21 cellular contexts compared by ENCODE assay signal in the genomic region with DNA sequence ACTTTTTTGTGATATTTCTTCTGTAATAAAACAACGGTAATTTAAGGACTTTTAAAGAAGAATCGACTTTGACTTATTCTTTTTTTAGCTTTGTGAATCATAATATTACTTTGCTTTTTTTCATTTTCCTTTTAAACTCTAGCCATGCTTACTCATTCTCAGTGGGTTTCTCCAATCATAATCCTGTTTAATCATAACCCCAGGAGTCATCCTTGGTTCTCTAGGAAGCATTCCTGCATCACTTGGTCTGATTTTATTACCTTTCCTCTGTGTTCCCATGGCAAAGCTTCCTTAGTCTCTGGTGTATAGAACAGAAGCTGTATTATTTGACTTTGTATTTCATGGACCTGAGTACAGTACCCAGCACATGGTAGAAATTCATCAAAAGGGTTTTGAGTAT.
DNase-seq lines count a peak whose midpoint lies in the region; ATAC-seq, FAIRE-seq and TF ChIP-seq lines count a peak whose summit lies in the region.
"Had no signal": no experiment of that assay in that cellular context is flagged by ENCODE, and none has a peak within 500 bp of the region (broad histone marks: within the 10 kb centered on the region; RNA-seq: fewer than 3 reads in every experiment).

No MANE protein-coding gene starts in this region.

- no peak for ATAC-seq in HG03025 (IDR thresholded peaks at IDR 0.05; ENCODE audit: low FRiP score, unreplicated experiment)
- ATAC-seq: psoas muscle had no signal

- POLR2A ChIA-PET in RWPE1 (lab: Yijun Ruan, JAX; ENCODE audit: low non-redundant PET): no interaction called here

- CTCF ChIA-PET in RWPE1 (lab: Yijun Ruan, JAX): interaction anchor here (0.6 to 0.8 kb wide), 4 partner anchors 9 to 1378 kb away, joined by 3 to 4 read pairs (median 3); no protein-coding TSS in a partner anchor

- TF ChIP-seq CTCF in RWPE1 (conservative IDR thresholded peaks at IDR 0.05; ENCODE audit: low read depth) (no peak), fibroblast of villous mesenchyme (IDR thresholded peaks at IDR 0.05; ENCODE audit: insufficient read depth, low read depth, low read length) (no peak)

- no peak for FAIRE-seq in GM12892 (lab: Jason Lieb, UNC)
- FAIRE-seq: frontal cortex had no signal

- no peak for TF ChIP-seq POLR2A in GM12892 (IDR thresholded peaks at IDR 0.05; ENCODE audit: low read depth, low read length)

- no peak overlapping the region for H3K27ac ChIP-seq in RWPE1
- H3K27ac ChIP-seq: 22Rv1, cardiac muscle cell, psoas muscle, stomach had no signal

- H3K4me3 ChIP-seq in fibroblast of villous mesenchyme (ENCODE audit: low read depth, low read length): no peak overlapping the region
- H3K4me3 ChIP-seq: cardiac muscle cell, psoas muscle, stomach had no signal

- DNase-seq in NCI-H146 (lab: John Stamatoyannopoulos, UW) (peak; percentile 6), NCI-H146 treated with DMSO at 0.1 percent for 48 hours (lab: John Stamatoyannopoulos, UW; ENCODE audit: unreplicated experiment) (no peak), RWPE1 (ENCODE audit: low spot score) (peak; percentile 3), fibroblast of villous mesenchyme (ENCODE audit: low read depth) (peak; percentile 10), smooth muscle cell of the brain vasculature (ENCODE audit: low read depth, low spot score) (peak; percentile 7), GM12892 (ENCODE audit: insufficient read length) (no peak)
- DNase-seq in activated CD8-positive, alpha-beta memory T cell treated with anti-CD3 and anti-CD28 coated beads for 24 hours: no peak
- DNase-seq: activated naive CD8-positive, alpha-beta T cell treated with anti-CD3 and anti-CD28 coated beads for 36 hours; activated T-cell treated with anti-CD3 and anti-CD28 coated beads, Interleukin-2, amount 50 U/mL, for 24 hours; CD8-positive, alpha-beta memory T cell; effector CD4-positive, alpha-beta T cell; H9; naive B cell; NCI-H187 treated with DMSO at 0.1 percent for 48 hours; NCI-H510A treated with DMSO at 0.1 percent for 48 hours; psoas muscle; stomach had no signal

Comparison
In these comparisons a context has a peak if more than half of its experiments do, and no peak if none do; other contexts are left out.
1. DNase-seq: peak in NCI-H146 (single experiment), RWPE1 (single experiment), fibroblast of villous mesenchyme (single experiment) and smooth muscle cell of the brain vasculature (single experiment); none in NCI-H146 treated with DMSO at 0.1 percent for 48 hours (single experiment), GM12892 (single experiment) and activated CD8-positive, alpha-beta memory T cell treated with anti-CD3 and anti-CD28 coated beads for 24 hours (single experiment).